Comparison of ENCODE assay signal across 8 cellular contexts in genomic region chr11:123069878-123070821, GRCh38. TPM values are rescaled to one million over a fixed set of nuclear protein-coding genes. Genes with fewer than 3 reads are reported as not detected.
DNase-seq lines count a peak whose midpoint lies in the region; ATAC-seq and TF ChIP-seq lines count a peak whose summit lies in the region.

No MANE protein-coding gene starts in this region.

- H3K27ac ChIP-seq in OCI-LY7 (ENCODE audit: low read depth, low read length, poor library complexity, severe bottlenecking), result peak overlapping the region; percentile 43
- peak overlapping the region; percentile 48 to 77 for H3K27ac ChIP-seq in mucosa of rectum (ENCODE audit: low read depth in 2 of 2, low read length in 2 of 2)
- H3K27ac ChIP-seq in A673 (ENCODE audit: low read depth, low read length, poor library complexity, severe bottlenecking), result no peak overlapping the region

- H3K27me3 ChIP-seq in mucosa of rectum (ENCODE audit: control insufficient read depth in 2 of 2, insufficient read depth in 2 of 2, low read length in 2 of 2), result no peaks in the 10 kb centered on the region
- no peaks in the 10 kb centered on the region for H3K27me3 ChIP-seq in A673 (replicated peaks; ENCODE audit: insufficient read depth, low read depth, low read length, poor library complexity)

- no TSS peak for BruUV-seq in OCI-LY7 (replicated peaks; lab: Mats Ljungman, UMichigan)
- BruUV-seq in A673 (replicated peaks; lab: Mats Ljungman, UMichigan), result no TSS peak

- peak overlapping the region in 1 of 2 donors; percentile 54 for H3K9ac ChIP-seq in mucosa of rectum (ENCODE audit: low read depth in 1 of 2, low read length in 2 of 2)

- TF ChIP-seq CTCF in OCI-LY7 (conservative IDR thresholded peaks at IDR 0.05; ENCODE audit: low read length), result no peak
- no peak for TF ChIP-seq CTCF in A673 (conservative IDR thresholded peaks at IDR 0.05; ENCODE audit: low read depth, low read length)

- H3K36me3 ChIP-seq in OCI-LY7 (ENCODE audit: insufficient read depth, low read length) (no peaks in the 10 kb centered on the region), mucosa of rectum (ENCODE audit: control insufficient read depth in 2 of 2, insufficient read depth in 2 of 2, low read length in 2 of 2) (peaks cover 0 to 5% of the 10 kb centered on the region in 2 donors), A673 (ENCODE audit: insufficient read depth, low read length, poor library complexity, severe bottlenecking) (peaks cover 10% of the 10 kb centered on the region)

- DNase-seq in NOMO-1 (lab: John Stamatoyannopoulos, UW; ENCODE audit: unreplicated experiment in 2 of 2) (peak; percentile 21 to 68), NOMO-1 treated with dmso at 0.1 percent for 144 hours (lab: John Stamatoyannopoulos, UW; ENCODE audit: unreplicated experiment) (no peak), OCI-LY7 (ENCODE audit: low spot score) (peak; percentile 62), A673 (ENCODE audit: low spot score) (no peak), cerebellar cortex (ENCODE audit: low spot score) (no peak), NCI-H69 (lab: John Stamatoyannopoulos, UW) (no peak)

- peak overlapping the region; percentile 23; the same call in 1 of the 2 replicates for H2AFZ ChIP-seq in OCI-LY7 (ENCODE audit: low read length)

- no peaks in the 10 kb centered on the region for H3K9me2 ChIP-seq in OCI-LY7 (ENCODE audit: insufficient read depth, low read length)

- no peaks in the 10 kb centered on the region for H4K20me1 ChIP-seq in OCI-LY7 (ENCODE audit: insufficient read depth, low read length)

- H3K4me3 ChIP-seq in OCI-LY7 (ENCODE audit: low read depth, low read length, poor library complexity, severe bottlenecking) (peak overlapping the region; percentile 59), mucosa of rectum (ENCODE audit: low read length in 2 of 2) (peak overlapping the region; percentile 18 to 39), A673 (ENCODE audit: low read depth, low read length, poor library complexity, severe bottlenecking) (no peak overlapping the region)

- peak overlapping the region; percentile 77 for H3K4me2 ChIP-seq in OCI-LY7 (ENCODE audit: low read length)

- H3K4me1 ChIP-seq in OCI-LY7 (ENCODE audit: insufficient read depth, low read length, poor library complexity, severe bottlenecking) (peaks cover 47% of the 10 kb centered on the region), mucosa of rectum (ENCODE audit: control insufficient read depth in 2 of 2, insufficient read depth in 2 of 2, low read length in 2 of 2) (peaks cover 0 to 5% of the 10 kb centered on the region in 2 donors), A673 (ENCODE audit: insufficient read depth, low read length, poor library complexity, severe bottlenecking) (peaks cover 13% of the 10 kb centered on the region)

- peak; percentile 61 for ATAC-seq in HG02852 (IDR thresholded peaks at IDR 0.05; ENCODE audit: unreplicated experiment)

- intact Hi-C loops in OCI-LY7 (cut with micrococcal nuclease; ENCODE audit: unreplicated experiment), result loop anchor here (10.0 kb wide), 1 partner anchor 315 kb away; no protein-coding TSS in a partner anchor
- intact Hi-C loops in A673 (cut with micrococcal nuclease; ENCODE audit: unreplicated experiment), result loop anchor here (2.0 kb wide), 1 partner anchor 13 kb away; no protein-coding TSS in a partner anchor

- POLR2A ChIA-PET in OCI-LY7 (lab: Charles Lee) (interaction anchor here (0.8 to 2.6 kb wide), 5 partner anchors 9 to 33 kb away, joined by 3 to 12 read pairs (median 4); no protein-coding TSS in a partner anchor), A673 (lab: Charles Lee; ENCODE audit: low non-redundant PET) (no interaction called here)

- peaks cover 13% of the 10 kb centered on the region; the same call in 1 of the 2 replicates for H3K79me2 ChIP-seq in OCI-LY7 (ENCODE audit: insufficient read depth, low read depth, low read length)

- CTCF ChIA-PET in OCI-LY7 (lab: Charles Lee; ENCODE audit: unreplicated experiment) (no interaction called here), A673 (lab: Charles Lee) (no interaction called here)

- no peaks in the 10 kb centered on the region for H3K9me3 ChIP-seq in OCI-LY7 (ENCODE audit: low read length)
- no peaks in the 10 kb centered on the region for H3K9me3 ChIP-seq in mucosa of rectum (ENCODE audit: control insufficient read depth in 2 of 2, low read length in 2 of 2)
- no peaks in the 10 kb centered on the region for H3K9me3 ChIP-seq in A673 (ENCODE audit: low read depth, low read length, poor library complexity, severe bottlenecking)

RNA-seq across cellular contexts. Expression of gene HSPA8, which starts 8.2 kb away (rescaled TPM):
- total RNA-seq in OCI-LY7 (2014; rRNA removed; shearing (Covaris generic)), result 1,862 and 1,909 TPM in 2 replicates
- total RNA-seq in OCI-LY7 (2022) (490 and 1,029 TPM in 2 replicates), A673 (2021) (2,297 and 3,307 TPM in 2 replicates)

Comparison
In these comparisons a context has a peak if more than half of its experiments do, and no peak if none do; other contexts are left out.
1. DNase-seq: peak in NOMO-1 (2 of 2) and OCI-LY7 (single experiment); none in NOMO-1 treated with dmso at 0.1 percent for 144 hours (single experiment), A673 (single experiment), cerebellar cortex (single experiment) and NCI-H69 (single experiment).